In the genomic region with DNA sequence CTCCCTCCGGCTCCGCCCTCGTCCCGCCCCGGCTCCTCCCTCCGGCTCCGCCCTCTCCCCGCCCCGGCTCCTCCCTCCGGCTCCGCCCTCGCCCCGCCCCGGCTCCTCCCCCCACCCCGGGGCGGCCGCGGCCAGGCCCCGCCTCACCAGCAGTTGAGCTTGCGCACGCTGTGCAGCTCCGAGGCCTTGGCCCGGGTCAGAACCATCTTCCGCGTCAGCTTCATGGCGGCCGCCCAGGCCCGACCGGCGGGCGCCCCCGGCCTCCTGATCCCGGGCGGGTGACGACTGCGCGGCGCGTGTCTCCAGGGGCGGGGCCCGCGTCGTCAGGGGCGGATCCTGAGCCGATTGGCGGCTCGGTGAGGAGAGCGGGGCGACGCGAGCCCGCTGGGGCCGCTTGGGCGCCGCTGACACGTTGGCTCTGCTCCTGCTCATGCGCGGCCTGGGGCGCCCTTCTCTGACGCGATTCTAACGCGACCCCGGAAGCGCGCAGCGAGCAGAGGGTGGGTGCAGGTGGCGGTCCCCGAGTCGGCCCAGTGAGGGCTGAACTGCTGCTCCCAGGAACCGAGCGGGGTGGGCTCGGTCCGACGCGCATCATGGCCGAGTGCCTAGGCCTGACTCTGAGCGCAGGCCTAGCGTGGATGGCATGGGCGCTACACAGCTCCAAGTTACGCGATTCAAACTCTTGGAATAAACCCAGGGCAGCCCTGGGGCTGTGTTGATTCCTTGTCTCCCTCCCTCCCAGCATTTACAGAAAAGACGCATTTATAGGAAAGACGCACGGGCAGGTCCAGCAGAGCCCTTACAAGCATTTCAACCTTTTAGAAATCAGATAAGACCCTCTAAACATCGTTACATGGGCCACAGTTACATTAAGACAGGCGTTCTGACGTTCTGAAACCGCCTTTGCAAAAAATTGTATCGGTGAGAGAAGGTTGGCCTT, we compare ENCODE assay signal across 1 cellular context.
TF ChIP-seq lines count a peak whose summit lies in the region.

CFAP410 (minus strand) TSS at position 420 of the 940 bp plus-strand sequence; CDS start at position 224, 196 bp downstream.

TF ChIP-seq in K562, 482 proteins besides CTCF, POLR2A, EP300 and RAD21 (continued from another document and continues in another):
- TF ChIP-seq DEAF1 (CRISPR knock-in tag; IDR thresholded peaks at IDR 0.05): no peak
- no peak for TF ChIP-seq EZH2 (IDR thresholded peaks at IDR 0.05; ENCODE audit: borderline replicate concordance, low read depth, low read length)
- TF ChIP-seq E2F1 (CRISPR knock-in tag; IDR thresholded peaks at IDR 0.05): peak; percentile 80; the same call in 1 of the 2 replicates
- no peak for TF ChIP-seq ZNF253 (CRISPR knock-in tag; conservative IDR thresholded peaks at IDR 0.05)
- TF ChIP-seq MCM2 (IDR thresholded peaks at IDR 0.05; ENCODE audit: low read depth): no peak
- no peak for TF ChIP-seq ZC3H11A (IDR thresholded peaks at IDR 0.05; ENCODE audit: low read depth, low read length)
- TF ChIP-seq, protein P1, sequence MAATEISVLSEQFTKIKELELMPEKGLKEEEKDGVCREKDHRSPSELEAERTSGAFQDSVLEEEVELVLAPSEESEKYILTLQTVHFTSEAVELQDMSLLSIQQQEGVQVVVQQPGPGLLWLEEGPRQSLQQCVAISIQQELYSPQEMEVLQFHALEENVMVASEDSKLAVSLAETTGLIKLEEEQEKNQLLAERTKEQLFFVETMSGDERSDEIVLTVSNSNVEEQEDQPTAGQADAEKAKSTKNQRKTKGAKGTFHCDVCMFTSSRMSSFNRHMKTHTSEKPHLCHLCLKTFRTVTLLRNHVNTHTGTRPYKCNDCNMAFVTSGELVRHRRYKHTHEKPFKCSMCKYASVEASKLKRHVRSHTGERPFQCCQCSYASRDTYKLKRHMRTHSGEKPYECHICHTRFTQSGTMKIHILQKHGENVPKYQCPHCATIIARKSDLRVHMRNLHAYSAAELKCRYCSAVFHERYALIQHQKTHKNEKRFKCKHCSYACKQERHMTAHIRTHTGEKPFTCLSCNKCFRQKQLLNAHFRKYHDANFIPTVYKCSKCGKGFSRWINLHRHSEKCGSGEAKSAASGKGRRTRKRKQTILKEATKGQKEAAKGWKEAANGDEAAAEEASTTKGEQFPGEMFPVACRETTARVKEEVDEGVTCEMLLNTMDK (IDR thresholded peaks at IDR 0.05; ENCODE audit: borderline replicate concordance, insufficient read depth, low read depth, low read length, poor library complexity, severe bottlenecking): no peak
- TF ChIP-seq, protein P2, sequence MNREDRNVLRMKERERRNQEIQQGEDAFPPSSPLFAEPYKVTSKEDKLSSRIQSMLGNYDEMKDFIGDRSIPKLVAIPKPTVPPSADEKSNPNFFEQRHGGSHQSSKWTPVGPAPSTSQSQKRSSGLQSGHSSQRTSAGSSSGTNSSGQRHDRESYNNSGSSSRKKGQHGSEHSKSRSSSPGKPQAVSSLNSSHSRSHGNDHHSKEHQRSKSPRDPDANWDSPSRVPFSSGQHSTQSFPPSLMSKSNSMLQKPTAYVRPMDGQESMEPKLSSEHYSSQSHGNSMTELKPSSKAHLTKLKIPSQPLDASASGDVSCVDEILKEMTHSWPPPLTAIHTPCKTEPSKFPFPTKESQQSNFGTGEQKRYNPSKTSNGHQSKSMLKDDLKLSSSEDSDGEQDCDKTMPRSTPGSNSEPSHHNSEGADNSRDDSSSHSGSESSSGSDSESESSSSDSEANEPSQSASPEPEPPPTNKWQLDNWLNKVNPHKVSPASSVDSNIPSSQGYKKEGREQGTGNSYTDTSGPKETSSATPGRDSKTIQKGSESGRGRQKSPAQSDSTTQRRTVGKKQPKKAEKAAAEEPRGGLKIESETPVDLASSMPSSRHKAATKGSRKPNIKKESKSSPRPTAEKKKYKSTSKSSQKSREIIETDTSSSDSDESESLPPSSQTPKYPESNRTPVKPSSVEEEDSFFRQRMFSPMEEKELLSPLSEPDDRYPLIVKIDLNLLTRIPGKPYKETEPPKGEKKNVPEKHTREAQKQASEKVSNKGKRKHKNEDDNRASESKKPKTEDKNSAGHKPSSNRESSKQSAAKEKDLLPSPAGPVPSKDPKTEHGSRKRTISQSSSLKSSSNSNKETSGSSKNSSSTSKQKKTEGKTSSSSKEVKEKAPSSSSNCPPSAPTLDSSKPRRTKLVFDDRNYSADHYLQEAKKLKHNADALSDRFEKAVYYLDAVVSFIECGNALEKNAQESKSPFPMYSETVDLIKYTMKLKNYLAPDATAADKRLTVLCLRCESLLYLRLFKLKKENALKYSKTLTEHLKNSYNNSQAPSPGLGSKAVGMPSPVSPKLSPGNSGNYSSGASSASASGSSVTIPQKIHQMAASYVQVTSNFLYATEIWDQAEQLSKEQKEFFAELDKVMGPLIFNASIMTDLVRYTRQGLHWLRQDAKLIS (CRISPR knock-in tag; IDR thresholded peaks at IDR 0.05): peak; percentile 92
- 0 out of 2 replicates have a peak, but pooled peaks have one; percentile 29 for TF ChIP-seq SMAD3 (CRISPR knock-in tag; conservative IDR thresholded peaks at IDR 0.05)
- TF ChIP-seq, protein P3, sequence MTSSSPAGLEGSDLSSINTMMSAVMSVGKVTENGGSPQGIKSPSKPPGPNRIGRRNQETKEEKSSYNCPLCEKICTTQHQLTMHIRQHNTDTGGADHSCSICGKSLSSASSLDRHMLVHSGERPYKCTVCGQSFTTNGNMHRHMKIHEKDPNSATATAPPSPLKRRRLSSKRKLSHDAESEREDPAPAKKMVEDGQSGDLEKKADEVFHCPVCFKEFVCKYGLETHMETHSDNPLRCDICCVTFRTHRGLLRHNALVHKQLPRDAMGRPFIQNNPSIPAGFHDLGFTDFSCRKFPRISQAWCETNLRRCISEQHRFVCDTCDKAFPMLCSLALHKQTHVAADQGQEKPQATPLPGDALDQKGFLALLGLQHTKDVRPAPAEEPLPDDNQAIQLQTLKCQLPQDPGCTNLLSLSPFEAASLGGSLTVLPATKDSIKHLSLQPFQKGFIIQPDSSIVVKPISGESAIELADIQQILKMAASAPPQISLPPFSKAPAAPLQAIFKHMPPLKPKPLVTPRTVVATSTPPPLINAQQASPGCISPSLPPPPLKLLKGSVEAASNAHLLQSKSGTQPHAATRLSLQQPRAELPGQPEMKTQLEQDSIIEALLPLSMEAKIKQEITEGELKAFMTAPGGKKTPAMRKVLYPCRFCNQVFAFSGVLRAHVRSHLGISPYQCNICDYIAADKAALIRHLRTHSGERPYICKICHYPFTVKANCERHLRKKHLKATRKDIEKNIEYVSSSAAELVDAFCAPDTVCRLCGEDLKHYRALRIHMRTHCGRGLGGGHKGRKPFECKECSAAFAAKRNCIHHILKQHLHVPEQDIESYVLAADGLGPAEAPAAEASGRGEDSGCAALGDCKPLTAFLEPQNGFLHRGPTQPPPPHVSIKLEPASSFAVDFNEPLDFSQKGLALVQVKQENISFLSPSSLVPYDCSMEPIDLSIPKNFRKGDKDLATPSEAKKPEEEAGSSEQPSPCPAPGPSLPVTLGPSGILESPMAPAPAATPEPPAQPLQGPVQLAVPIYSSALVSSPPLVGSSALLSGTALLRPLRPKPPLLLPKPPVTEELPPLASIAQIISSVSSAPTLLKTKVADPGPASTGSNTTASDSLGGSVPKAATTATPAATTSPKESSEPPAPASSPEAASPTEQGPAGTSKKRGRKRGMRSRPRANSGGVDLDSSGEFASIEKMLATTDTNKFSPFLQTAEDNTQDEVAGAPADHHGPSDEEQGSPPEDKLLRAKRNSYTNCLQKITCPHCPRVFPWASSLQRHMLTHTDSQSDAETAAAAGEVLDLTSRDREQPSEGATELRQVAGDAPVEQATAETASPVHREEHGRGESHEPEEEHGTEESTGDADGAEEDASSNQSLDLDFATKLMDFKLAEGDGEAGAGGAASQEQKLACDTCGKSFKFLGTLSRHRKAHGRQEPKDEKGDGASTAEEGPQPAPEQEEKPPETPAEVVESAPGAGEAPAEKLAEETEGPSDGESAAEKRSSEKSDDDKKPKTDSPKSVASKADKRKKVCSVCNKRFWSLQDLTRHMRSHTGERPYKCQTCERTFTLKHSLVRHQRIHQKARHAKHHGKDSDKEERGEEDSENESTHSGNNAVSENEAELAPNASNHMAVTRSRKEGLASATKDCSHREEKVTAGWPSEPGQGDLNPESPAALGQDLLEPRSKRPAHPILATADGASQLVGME (CRISPR knock-in tag; IDR thresholded peaks at IDR 0.05): 0 out of 2 replicates have a peak, but pooled peaks have one; percentile 66
- no peak for TF ChIP-seq ZNF436 (CRISPR knock-in tag; IDR thresholded peaks at IDR 0.05)
- no peak; the same call in 1 of the 2 replicates for TF ChIP-seq CREB3 (tag; conservative IDR thresholded peaks at IDR 0.05; ENCODE audit: low read depth)
- TF ChIP-seq, protein P4, sequence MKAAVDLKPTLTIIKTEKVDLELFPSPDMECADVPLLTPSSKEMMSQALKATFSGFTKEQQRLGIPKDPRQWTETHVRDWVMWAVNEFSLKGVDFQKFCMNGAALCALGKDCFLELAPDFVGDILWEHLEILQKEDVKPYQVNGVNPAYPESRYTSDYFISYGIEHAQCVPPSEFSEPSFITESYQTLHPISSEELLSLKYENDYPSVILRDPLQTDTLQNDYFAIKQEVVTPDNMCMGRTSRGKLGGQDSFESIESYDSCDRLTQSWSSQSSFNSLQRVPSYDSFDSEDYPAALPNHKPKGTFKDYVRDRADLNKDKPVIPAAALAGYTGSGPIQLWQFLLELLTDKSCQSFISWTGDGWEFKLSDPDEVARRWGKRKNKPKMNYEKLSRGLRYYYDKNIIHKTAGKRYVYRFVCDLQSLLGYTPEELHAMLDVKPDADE (conservative IDR thresholded peaks at IDR 0.05; ENCODE audit: control insufficient read depth, low read depth, low read length): peak; percentile 88
- TF ChIP-seq NFIX (CRISPR knock-in tag; IDR thresholded peaks at IDR 0.05; ENCODE audit: low read depth): no peak
- no peak for TF ChIP-seq ZNF699 (CRISPR knock-in tag; IDR thresholded peaks at IDR 0.05; ENCODE audit: insufficient replicate concordance)
- TF ChIP-seq, protein P5, sequence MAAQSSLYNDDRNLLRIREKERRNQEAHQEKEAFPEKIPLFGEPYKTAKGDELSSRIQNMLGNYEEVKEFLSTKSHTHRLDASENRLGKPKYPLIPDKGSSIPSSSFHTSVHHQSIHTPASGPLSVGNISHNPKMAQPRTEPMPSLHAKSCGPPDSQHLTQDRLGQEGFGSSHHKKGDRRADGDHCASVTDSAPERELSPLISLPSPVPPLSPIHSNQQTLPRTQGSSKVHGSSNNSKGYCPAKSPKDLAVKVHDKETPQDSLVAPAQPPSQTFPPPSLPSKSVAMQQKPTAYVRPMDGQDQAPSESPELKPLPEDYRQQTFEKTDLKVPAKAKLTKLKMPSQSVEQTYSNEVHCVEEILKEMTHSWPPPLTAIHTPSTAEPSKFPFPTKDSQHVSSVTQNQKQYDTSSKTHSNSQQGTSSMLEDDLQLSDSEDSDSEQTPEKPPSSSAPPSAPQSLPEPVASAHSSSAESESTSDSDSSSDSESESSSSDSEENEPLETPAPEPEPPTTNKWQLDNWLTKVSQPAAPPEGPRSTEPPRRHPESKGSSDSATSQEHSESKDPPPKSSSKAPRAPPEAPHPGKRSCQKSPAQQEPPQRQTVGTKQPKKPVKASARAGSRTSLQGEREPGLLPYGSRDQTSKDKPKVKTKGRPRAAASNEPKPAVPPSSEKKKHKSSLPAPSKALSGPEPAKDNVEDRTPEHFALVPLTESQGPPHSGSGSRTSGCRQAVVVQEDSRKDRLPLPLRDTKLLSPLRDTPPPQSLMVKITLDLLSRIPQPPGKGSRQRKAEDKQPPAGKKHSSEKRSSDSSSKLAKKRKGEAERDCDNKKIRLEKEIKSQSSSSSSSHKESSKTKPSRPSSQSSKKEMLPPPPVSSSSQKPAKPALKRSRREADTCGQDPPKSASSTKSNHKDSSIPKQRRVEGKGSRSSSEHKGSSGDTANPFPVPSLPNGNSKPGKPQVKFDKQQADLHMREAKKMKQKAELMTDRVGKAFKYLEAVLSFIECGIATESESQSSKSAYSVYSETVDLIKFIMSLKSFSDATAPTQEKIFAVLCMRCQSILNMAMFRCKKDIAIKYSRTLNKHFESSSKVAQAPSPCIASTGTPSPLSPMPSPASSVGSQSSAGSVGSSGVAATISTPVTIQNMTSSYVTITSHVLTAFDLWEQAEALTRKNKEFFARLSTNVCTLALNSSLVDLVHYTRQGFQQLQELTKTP (IDR thresholded peaks at IDR 0.05; ENCODE audit: low read depth in 1 of 2, partially characterized antibody in 2 of 2): no peak
- TF ChIP-seq MECOM (CRISPR knock-in tag; IDR thresholded peaks at IDR 0.05): no peak
- no peak for TF ChIP-seq IRF2 (CRISPR knock-in tag; IDR thresholded peaks at IDR 0.05)
- TF ChIP-seq TAF15 (IDR thresholded peaks at IDR 0.05; ENCODE audit: low read depth, low read length): no peak
- no peak for TF ChIP-seq MCM5 (IDR thresholded peaks at IDR 0.05; ENCODE audit: low read depth)
- no peak for TF ChIP-seq KLF6 (CRISPR knock-in tag; IDR thresholded peaks at IDR 0.05; ENCODE audit: borderline replicate concordance)
- TF ChIP-seq NFYB (IDR thresholded peaks at IDR 0.05; ENCODE audit: extremely low read depth, insufficient read length): no peak
- TF ChIP-seq RNF2 (IDR thresholded peaks at IDR 0.05): no peak
- no peak for TF ChIP-seq SMC3 (conservative IDR thresholded peaks at IDR 0.05; ENCODE audit: insufficient read depth, low read depth, low read length)
- peak; percentile 98 for TF ChIP-seq FIP1L1 (IDR thresholded peaks at IDR 0.05; ENCODE audit: low read depth, low read length, poor library complexity, severe bottlenecking)
- TF ChIP-seq TCF15 (CRISPR knock-in tag; IDR thresholded peaks at IDR 0.05): 0 out of 2 replicates have a peak, but pooled peaks have one; percentile 44
- no peak for TF ChIP-seq SLC30A9 (CRISPR knock-in tag; IDR thresholded peaks at IDR 0.05)
